ENCODE assay signal across 28 cellular contexts in genomic region chr1:205109711-205110110, GRCh38.
"Had no signal": no experiment of that assay in that cellular context is flagged by ENCODE, and none has a peak within 500 bp of the region (broad histone marks: within the 10 kb centered on the region; RNA-seq: fewer than 3 reads in every experiment).

No MANE protein-coding gene starts in this region.

- H3K4me3 ChIP-seq: heart right ventricle, hepatocyte, left ventricle myocardium inferior, lung, mucosa of descending colon, pancreas, prostate gland, skin epidermis, stomach, suprapubic skin, thoracic aorta, tibial artery, upper lobe of right lung had no signal

- ATAC-seq: heart right ventricle; mucosa of descending colon; naive thymus-derived CD4-positive, alpha-beta T cell; natural killer cell treated with Interleukin-12 subunit alpha and Interleukin-12 subunit beta and Interleukin-15 and Interleukin-18, amount 100 ng/mL, for 72 hours; pancreas; right cardiac atrium; sciatic nerve; upper lobe of right lung had no signal

- H3K27ac ChIP-seq: heart right ventricle, hepatocyte, left ventricle myocardium inferior, pancreas, prostate gland, skin epidermis, stomach, suprapubic skin, thoracic aorta, tibial artery, upper lobe of right lung had no signal

- H3K4me1 Mint-ChIP-seq: neural crest cell had no signal

- H3K4me3 Mint-ChIP-seq: naive thymus-derived CD4-positive, alpha-beta T cell; natural killer cell treated with Interleukin-12 subunit alpha and Interleukin-12 subunit beta and Interleukin-15 and Interleukin-18, amount 100 ng/mL, for 72 hours; neural crest cell had no signal

- H3K27me3 Mint-ChIP-seq: naive thymus-derived CD4-positive, alpha-beta T cell; natural killer cell treated with Interleukin-12 subunit alpha and Interleukin-12 subunit beta and Interleukin-15 and Interleukin-18, amount 100 ng/mL, for 72 hours had no signal

- H3K27me3 ChIP-seq: heart right ventricle, hepatocyte, pancreas, stomach, suprapubic skin, tibial artery, upper lobe of right lung had no signal

- H3K9me3 Mint-ChIP-seq: naive thymus-derived CD4-positive, alpha-beta T cell; natural killer cell treated with Interleukin-12 subunit alpha and Interleukin-12 subunit beta and Interleukin-15 and Interleukin-18, amount 100 ng/mL, for 72 hours; neural crest cell had no signal

- DNase-seq: heart right ventricle; islet precursor cell; left ventricle myocardium inferior; midbrain; mucosa of descending colon; naive thymus-derived CD4-positive, alpha-beta T cell; nucleus accumbens; pancreas; retina; right cardiac atrium; stimulated activated CD4-positive, alpha-beta T cell treated with anti-CD3 and anti-CD28 coated beads, Interleukin-12 subunit alpha, Interleukin-12 subunit beta, amount 100 ng/mL, for 4 hours; stimulated activated CD4-positive, alpha-beta T cell treated with anti-CD3 and anti-CD28 coated beads, Interleukin-15, amount 100 ng/mL, for 24 hours; stimulated activated CD4-positive, alpha-beta T cell treated with anti-CD3 and anti-CD28 coated beads, Interleukin-2, amount 100 ng/mL, for 24 hours; stimulated activated CD4-positive, alpha-beta T cell treated with anti-CD3 and anti-CD28 coated beads, Interleukin-4, amount 100 ng/mL, for 1 hour; stimulated activated naive CD4-positive, alpha-beta T cell treated with Interleukin-2 at 50 U/mL for 16 hours; stomach; tibial artery; trophoblast cell; upper lobe of right lung had no signal
